10 cellular contexts compared by ENCODE assay signal in genomic region chr19:29704562-29705558, GRCh38. TPM values are rescaled to one million over a fixed set of nuclear protein-coding genes. Genes with fewer than 3 reads are reported as not detected.
A peak's percentile ranks its signal among the peaks of the same experiment; 100 is the strongest.
DNase-seq lines count a peak whose midpoint lies in the region; ATAC-seq, FAIRE-seq and TF ChIP-seq lines count a peak whose summit lies in the region.
"Had no signal": no experiment of that assay in that cellular context is flagged by ENCODE, and none has a peak within 500 bp of the region (broad histone marks: within the 10 kb centered on the region; RNA-seq: fewer than 3 reads in every experiment).

No MANE protein-coding gene starts in this region.

- intact Hi-C loops in kidney (cut with DNase I): no loop called here
- intact Hi-C loops in left cardiac atrium (cut with DNase I): no loop called here

- peaks cover 3 to 5% of the 10 kb centered on the region in 2 donors for H3K4me1 ChIP-seq in kidney (ENCODE audit: control insufficient read depth in 1 of 2, insufficient read depth in 1 of 2, low read depth in 1 of 2, low read length in 2 of 2)

- no peaks in the 10 kb centered on the region for H3K9me3 ChIP-seq in kidney (ENCODE audit: control insufficient read depth in 1 of 2, low read length in 2 of 2)

- H3K9ac ChIP-seq in kidney (ENCODE audit: low read length in 2 of 2): no peak overlapping the region

- H3K4me3 ChIP-seq in kidney (ENCODE audit: low read length in 2 of 2): peak overlapping the region; percentile 32 to 71

- in situ Hi-C loops in GM13977 (cut with MboI; ENCODE audit: low pct_unique_long_range_greater_than_20kb, low sequenced_read_pairs, unreplicated experiment): no loop called here

- TF ChIP-seq CTCF in GM13977 (IDR thresholded peaks at IDR 0.05; ENCODE audit: extremely low read depth, insufficient read depth, missing control alignments) (no peak), kidney (IDR thresholded peaks at IDR 0.05; ENCODE audit: borderline replicate concordance, extremely low read depth, insufficient read depth) (no peak)

- DNase-seq in GM13977 (ENCODE audit: low spot score) (peak; percentile 79), kidney (peak; percentile 27), GM03348 (ENCODE audit: low spot score) (no peak), left cardiac atrium (no peak)
- DNase-seq: NCI-H1436 had no signal

- FAIRE-seq in kidney (lab: Jason Lieb, UNC): no peak
- FAIRE-seq: endometrium had no signal

- ATAC-seq in GM19395 (IDR thresholded peaks at IDR 0.05; ENCODE audit: unreplicated experiment) (peak; percentile 84), HG03378 (IDR thresholded peaks at IDR 0.05; ENCODE audit: unreplicated experiment) (peak; percentile 85), GM21528 (IDR thresholded peaks at IDR 0.05; ENCODE audit: low FRiP score, unreplicated experiment) (no peak), left cardiac atrium (no peak), HG03025 (IDR thresholded peaks at IDR 0.05; ENCODE audit: low FRiP score, unreplicated experiment) (no peak)

- H3K36me3 ChIP-seq in kidney (ENCODE audit: control insufficient read depth in 1 of 2, insufficient read depth in 2 of 2, low read length in 2 of 2): peaks cover 4 to 8% of the 10 kb centered on the region in 2 donors

- H3K27ac ChIP-seq in kidney (ENCODE audit: low read depth in 2 of 2, low read length in 2 of 2): no peak overlapping the region

RNA-seq across cellular contexts. Expression of gene C19orf12, which starts 10.2 kb away (rescaled TPM):
- 21.2 TPM for total RNA-seq in kidney
- 27.1 TPM for polyA plus RNA-seq in kidney (ENCODE audit: insufficient read depth, low read depth, low replicate concordance)
- 10 to 100 TPM; 48.2 to 52.0 TPM for total RNA-seq in left cardiac atrium

RNA-seq across cellular contexts. Expression of gene PLEKHF1, which starts 39.6 kb away (rescaled TPM):
- 11.7 TPM for total RNA-seq in kidney
- polyA plus RNA-seq in kidney (ENCODE audit: insufficient read depth, low read depth, low replicate concordance): 7.1 TPM
- 10 to 100 TPM; 28.1 to 32.8 TPM for total RNA-seq in left cardiac atrium

Comparison
In these comparisons a context has a peak if more than half of its experiments do, and no peak if none do; other contexts are left out.
1. DNase-seq: peak in GM13977 (single experiment) and kidney (single experiment); none in GM03348 (single experiment) and left cardiac atrium (single experiment).
2. ATAC-seq: peak in GM19395 (single experiment) and HG03378 (single experiment); none in GM21528 (single experiment), left cardiac atrium (0 of 2) and HG03025 (single experiment).